ENCODE assay signal across 1 cellular context in the genomic region with DNA sequence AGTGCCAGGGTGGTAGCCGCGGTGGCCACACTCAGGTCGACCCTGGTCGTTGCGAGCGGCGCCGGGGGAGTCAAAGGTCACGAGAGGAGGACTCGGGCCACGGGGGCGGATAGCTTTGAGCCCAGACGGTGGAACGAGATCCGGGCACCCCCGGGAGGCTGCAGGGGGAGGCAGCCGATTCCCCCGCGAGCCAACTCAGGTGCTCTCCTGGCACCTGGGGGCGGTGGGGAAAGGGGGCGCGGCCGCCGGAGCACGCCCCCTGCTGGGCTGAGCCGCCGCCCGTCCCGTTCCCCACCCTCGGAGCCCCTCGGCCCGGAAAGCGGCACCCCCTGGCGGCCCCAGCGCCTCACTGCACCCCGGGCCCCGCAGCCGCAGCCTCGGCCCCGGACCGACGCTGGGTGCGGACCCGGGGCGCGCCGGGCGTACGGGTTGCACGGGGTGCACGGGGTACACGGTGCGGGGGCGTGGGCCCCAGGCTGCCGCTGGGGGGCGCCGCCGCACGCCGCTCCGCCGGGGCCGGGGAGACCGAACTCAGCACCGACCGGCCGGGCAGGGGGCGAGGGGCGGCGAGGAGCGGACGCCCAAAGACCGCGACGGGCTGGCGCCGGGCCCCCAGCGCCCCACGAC.
TF ChIP-seq lines count a peak whose summit lies in the region.

No MANE protein-coding gene starts in this region.

TF ChIP-seq in HepG2, 621 proteins besides CTCF, POLR2A, EP300 and RAD21 (continues in another document):
- TF ChIP-seq BORCS8-MEF2B (CRISPR knock-in tag; IDR thresholded peaks at IDR 0.05): no peak
- peak; percentile 24; the same call in 1 of the 2 replicates for TF ChIP-seq RXRA (CRISPR knock-in tag; IDR thresholded peaks at IDR 0.05)
- TF ChIP-seq ZBTB42 (CRISPR knock-in tag; IDR thresholded peaks at IDR 0.05): peak; percentile 73; the same call in 1 of the 2 replicates
- no peak for TF ChIP-seq NCOR1 (IDR thresholded peaks at IDR 0.05; ENCODE audit: borderline replicate concordance, low read length)
- no peak for TF ChIP-seq ZSCAN9 (CRISPR knock-in tag; IDR thresholded peaks at IDR 0.05; ENCODE audit: borderline replicate concordance)
- TF ChIP-seq, protein P1, sequence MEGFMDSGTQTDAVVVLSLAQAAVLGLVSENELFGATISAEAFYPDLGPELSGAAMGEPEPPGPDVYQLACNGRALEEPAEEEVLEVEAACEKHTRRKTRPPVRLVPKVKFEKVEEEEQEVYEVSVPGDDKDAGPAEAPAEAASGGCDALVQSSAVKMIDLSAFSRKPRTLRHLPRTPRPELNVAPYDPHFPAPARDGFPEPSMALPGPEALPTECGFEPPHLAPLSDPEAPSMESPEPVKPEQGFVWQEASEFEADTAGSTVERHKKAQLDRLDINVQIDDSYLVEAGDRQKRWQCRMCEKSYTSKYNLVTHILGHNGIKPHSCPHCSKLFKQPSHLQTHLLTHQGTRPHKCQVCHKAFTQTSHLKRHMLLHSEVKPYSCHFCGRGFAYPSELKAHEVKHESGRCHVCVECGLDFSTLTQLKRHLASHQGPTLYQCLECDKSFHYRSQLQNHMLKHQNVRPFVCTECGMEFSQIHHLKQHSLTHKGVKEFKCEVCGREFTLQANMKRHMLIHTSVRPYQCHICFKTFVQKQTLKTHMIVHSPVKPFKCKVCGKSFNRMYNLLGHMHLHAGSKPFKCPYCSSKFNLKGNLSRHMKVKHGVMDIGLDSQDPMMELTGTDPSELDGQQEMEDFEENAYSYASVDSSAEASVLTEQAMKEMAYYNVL (CRISPR knock-in tag; IDR thresholded peaks at IDR 0.05; ENCODE audit: borderline replicate concordance): no peak
- TF ChIP-seq, protein P2, sequence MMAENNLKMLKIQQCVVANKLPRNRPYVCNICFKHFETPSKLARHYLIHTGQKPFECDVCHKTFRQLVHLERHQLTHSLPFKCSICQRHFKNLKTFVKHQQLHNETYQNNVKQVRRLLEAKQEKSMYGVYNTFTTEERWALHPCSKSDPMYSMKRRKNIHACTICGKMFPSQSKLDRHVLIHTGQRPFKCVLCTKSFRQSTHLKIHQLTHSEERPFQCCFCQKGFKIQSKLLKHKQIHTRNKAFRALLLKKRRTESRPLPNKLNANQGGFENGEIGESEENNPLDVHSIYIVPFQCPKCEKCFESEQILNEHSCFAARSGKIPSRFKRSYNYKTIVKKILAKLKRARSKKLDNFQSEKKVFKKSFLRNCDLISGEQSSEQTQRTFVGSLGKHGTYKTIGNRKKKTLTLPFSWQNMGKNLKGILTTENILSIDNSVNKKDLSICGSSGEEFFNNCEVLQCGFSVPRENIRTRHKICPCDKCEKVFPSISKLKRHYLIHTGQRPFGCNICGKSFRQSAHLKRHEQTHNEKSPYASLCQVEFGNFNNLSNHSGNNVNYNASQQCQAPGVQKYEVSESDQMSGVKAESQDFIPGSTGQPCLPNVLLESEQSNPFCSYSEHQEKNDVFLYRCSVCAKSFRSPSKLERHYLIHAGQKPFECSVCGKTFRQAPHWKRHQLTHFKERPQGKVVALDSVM (CRISPR knock-in tag; IDR thresholded peaks at IDR 0.05): peak; percentile 72
- peak; percentile 58 for TF ChIP-seq STAG1 (CRISPR knock-in tag; IDR thresholded peaks at IDR 0.05)
- TF ChIP-seq, protein P3, sequence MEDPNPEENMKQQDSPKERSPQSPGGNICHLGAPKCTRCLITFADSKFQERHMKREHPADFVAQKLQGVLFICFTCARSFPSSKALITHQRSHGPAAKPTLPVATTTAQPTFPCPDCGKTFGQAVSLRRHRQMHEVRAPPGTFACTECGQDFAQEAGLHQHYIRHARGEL (CRISPR knock-in tag; IDR thresholded peaks at IDR 0.05): no peak
- TF ChIP-seq PTBP1 (IDR thresholded peaks at IDR 0.05; ENCODE audit: low read depth, low read length, poor library complexity, severe bottlenecking): no peak
- no peak for TF ChIP-seq ZFP62 (CRISPR knock-in tag; IDR thresholded peaks at IDR 0.05)
- TF ChIP-seq NCOA1 (CRISPR knock-in tag; IDR thresholded peaks at IDR 0.05): no peak
- TF ChIP-seq, protein P4, sequence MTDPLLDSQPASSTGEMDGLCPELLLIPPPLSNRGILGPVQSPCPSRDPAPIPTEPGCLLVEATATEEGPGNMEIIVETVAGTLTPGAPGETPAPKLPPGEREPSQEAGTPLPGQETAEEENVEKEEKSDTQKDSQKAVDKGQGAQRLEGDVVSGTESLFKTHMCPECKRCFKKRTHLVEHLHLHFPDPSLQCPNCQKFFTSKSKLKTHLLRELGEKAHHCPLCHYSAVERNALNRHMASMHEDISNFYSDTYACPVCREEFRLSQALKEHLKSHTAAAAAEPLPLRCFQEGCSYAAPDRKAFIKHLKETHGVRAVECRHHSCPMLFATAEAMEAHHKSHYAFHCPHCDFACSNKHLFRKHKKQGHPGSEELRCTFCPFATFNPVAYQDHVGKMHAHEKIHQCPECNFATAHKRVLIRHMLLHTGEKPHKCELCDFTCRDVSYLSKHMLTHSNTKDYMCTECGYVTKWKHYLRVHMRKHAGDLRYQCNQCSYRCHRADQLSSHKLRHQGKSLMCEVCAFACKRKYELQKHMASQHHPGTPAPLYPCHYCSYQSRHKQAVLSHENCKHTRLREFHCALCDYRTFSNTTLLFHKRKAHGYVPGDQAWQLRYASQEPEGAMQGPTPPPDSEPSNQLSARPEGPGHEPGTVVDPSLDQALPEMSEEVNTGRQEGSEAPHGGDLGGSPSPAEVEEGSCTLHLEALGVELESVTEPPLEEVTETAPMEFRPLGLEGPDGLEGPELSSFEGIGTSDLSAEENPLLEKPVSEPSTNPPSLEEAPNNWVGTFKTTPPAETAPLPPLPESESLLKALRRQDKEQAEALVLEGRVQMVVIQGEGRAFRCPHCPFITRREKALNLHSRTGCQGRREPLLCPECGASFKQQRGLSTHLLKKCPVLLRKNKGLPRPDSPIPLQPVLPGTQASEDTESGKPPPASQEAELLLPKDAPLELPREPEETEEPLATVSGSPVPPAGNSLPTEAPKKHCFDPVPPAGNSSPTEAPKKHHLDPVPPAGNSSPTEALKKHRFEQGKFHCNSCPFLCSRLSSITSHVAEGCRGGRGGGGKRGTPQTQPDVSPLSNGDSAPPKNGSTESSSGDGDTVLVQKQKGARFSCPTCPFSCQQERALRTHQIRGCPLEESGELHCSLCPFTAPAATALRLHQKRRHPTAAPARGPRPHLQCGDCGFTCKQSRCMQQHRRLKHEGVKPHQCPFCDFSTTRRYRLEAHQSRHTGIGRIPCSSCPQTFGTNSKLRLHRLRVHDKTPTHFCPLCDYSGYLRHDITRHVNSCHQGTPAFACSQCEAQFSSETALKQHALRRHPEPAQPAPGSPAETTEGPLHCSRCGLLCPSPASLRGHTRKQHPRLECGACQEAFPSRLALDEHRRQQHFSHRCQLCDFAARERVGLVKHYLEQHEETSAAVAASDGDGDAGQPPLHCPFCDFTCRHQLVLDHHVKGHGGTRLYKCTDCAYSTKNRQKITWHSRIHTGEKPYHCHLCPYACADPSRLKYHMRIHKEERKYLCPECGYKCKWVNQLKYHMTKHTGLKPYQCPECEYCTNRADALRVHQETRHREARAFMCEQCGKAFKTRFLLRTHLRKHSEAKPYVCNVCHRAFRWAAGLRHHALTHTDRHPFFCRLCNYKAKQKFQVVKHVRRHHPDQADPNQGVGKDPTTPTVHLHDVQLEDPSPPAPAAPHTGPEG (CRISPR knock-in tag; IDR thresholded peaks at IDR 0.05): no peak
- no peak for TF ChIP-seq FLYWCH1 (CRISPR knock-in tag; IDR thresholded peaks at IDR 0.05)
- no peak for TF ChIP-seq RAD51 (IDR thresholded peaks at IDR 0.05; ENCODE audit: borderline replicate concordance)
- TF ChIP-seq, protein P5, sequence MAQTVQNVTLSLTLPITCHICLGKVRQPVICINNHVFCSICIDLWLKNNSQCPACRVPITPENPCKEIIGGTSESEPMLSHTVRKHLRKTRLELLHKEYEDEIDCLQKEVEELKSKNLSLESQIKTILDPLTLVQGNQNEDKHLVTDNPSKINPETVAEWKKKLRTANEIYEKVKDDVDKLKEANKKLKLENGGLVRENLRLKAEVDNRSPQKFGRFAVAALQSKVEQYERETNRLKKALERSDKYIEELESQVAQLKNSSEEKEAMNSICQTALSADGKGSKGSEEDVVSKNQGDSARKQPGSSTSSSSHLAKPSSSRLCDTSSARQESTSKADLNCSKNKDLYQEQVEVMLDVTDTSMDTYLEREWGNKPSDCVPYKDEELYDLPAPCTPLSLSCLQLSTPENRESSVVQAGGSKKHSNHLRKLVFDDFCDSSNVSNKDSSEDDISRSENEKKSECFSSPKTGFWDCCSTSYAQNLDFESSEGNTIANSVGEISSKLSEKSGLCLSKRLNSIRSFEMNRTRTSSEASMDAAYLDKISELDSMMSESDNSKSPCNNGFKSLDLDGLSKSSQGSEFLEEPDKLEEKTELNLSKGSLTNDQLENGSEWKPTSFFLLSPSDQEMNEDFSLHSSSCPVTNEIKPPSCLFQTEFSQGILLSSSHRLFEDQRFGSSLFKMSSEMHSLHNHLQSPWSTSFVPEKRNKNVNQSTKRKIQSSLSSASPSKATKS (CRISPR knock-in tag; IDR thresholded peaks at IDR 0.05): no peak
- TF ChIP-seq, protein P6, sequence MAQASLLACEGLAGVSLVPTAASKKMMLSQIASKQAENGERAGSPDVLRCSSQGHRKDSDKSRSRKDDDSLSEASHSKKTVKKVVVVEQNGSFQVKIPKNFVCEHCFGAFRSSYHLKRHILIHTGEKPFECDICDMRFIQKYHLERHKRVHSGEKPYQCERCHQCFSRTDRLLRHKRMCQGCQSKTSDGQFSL (CRISPR knock-in tag; IDR thresholded peaks at IDR 0.05): no peak
- TF ChIP-seq, protein P7, sequence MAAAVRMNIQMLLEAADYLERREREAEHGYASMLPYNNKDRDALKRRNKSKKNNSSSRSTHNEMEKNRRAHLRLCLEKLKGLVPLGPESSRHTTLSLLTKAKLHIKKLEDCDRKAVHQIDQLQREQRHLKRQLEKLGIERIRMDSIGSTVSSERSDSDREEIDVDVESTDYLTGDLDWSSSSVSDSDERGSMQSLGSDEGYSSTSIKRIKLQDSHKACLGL (CRISPR knock-in tag; IDR thresholded peaks at IDR 0.05): no peak
- peak; percentile 59 for TF ChIP-seq YY1 (IDR thresholded peaks at IDR 0.05; ENCODE audit: insufficient read depth, insufficient replicate concordance, low read depth, low read length)
- no peak for TF ChIP-seq NFRKB (IDR thresholded peaks at IDR 0.05)
- TF ChIP-seq, protein P8, sequence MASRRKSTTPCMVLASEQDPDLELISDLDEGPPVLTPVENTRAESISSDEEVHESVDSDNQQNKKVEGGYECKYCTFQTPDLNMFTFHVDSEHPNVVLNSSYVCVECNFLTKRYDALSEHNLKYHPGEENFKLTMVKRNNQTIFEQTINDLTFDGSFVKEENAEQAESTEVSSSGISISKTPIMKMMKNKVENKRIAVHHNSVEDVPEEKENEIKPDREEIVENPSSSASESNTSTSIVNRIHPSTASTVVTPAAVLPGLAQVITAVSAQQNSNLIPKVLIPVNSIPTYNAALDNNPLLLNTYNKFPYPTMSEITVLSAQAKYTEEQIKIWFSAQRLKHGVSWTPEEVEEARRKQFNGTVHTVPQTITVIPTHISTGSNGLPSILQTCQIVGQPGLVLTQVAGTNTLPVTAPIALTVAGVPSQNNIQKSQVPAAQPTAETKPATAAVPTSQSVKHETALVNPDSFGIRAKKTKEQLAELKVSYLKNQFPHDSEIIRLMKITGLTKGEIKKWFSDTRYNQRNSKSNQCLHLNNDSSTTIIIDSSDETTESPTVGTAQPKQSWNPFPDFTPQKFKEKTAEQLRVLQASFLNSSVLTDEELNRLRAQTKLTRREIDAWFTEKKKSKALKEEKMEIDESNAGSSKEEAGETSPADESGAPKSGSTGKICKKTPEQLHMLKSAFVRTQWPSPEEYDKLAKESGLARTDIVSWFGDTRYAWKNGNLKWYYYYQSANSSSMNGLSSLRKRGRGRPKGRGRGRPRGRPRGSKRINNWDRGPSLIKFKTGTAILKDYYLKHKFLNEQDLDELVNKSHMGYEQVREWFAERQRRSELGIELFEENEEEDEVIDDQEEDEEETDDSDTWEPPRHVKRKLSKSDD (CRISPR knock-in tag; IDR thresholded peaks at IDR 0.05; ENCODE audit: low read depth): no peak
- TF ChIP-seq THAP11 (CRISPR knock-in tag; IDR thresholded peaks at IDR 0.05): peak; percentile 31; the same call in 1 of the 2 replicates
- TF ChIP-seq, protein P9, sequence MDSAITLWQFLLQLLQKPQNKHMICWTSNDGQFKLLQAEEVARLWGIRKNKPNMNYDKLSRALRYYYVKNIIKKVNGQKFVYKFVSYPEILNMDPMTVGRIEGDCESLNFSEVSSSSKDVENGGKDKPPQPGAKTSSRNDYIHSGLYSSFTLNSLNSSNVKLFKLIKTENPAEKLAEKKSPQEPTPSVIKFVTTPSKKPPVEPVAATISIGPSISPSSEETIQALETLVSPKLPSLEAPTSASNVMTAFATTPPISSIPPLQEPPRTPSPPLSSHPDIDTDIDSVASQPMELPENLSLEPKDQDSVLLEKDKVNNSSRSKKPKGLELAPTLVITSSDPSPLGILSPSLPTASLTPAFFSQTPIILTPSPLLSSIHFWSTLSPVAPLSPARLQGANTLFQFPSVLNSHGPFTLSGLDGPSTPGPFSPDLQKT (CRISPR knock-in tag; IDR thresholded peaks at IDR 0.05; ENCODE audit: borderline replicate concordance): no peak
- TF ChIP-seq HNF4G (IDR thresholded peaks at IDR 0.05; ENCODE audit: borderline replicate concordance, low read depth, low read length): no peak
- TF ChIP-seq HNF4G (CRISPR knock-in tag; IDR thresholded peaks at IDR 0.05; ENCODE audit: borderline replicate concordance, low read depth): no peak
- TF ChIP-seq, protein P10, sequence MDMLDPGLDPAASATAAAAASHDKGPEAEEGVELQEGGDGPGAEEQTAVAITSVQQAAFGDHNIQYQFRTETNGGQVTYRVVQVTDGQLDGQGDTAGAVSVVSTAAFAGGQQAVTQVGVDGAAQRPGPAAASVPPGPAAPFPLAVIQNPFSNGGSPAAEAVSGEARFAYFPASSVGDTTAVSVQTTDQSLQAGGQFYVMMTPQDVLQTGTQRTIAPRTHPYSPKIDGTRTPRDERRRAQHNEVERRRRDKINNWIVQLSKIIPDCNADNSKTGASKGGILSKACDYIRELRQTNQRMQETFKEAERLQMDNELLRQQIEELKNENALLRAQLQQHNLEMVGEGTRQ (IDR thresholded peaks at IDR 0.05; ENCODE audit: low read depth, low read length): no peak
- TF ChIP-seq, protein P10 (CRISPR knock-in tag; IDR thresholded peaks at IDR 0.05; ENCODE audit: borderline replicate concordance): no peak
- no peak for TF ChIP-seq ZNF34 (CRISPR knock-in tag; IDR thresholded peaks at IDR 0.05; ENCODE audit: borderline replicate concordance)
